ENCODE assay signal across 1 cellular context in the genomic region with DNA sequence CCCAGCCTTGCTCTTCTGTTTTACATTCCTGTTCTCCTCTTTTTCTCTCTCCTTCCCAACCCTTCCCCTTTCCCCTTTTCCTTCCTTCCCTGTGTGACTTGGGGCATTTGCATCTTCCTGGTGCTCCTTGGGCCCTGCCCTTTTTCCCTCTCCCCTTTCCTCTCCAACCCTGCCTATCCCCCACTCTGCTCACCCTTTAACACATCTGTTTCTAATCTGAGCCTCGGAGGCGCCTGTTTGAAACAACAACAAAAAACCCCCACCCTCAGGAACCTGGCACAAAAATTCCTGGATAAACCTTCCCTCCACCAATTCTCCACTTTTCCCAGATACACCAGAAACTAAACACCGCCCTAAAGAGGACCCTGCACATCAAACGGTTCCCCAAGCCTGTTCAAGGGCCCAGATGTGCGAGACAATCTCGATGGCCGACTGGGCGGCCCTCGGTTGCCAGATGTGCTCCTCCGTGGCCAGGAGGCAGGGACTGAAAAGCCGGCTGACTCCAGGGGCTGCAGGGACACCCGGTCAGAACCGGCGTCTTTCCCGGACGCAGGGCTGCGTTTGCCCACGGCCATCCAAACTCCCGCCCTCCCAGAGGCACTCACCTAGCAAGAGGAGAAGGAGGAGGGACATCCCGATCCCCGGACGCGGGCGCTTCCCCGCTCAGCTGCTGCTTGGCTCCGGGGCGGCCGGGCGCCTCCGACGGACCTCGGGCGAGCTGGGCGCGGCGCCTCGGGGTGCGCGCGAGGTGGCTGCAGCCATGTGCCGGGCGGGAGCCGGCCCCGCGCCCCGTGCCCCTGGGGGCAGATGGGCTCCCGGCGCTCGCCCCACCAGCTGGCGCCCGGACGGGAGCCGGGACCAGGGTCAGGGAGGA.
A peak's percentile ranks its signal among the peaks of the same experiment; 100 is the strongest.
TF ChIP-seq lines count a peak whose summit lies in the region.

No MANE protein-coding gene starts in this region.

TF ChIP-seq in WTC11, 78 proteins besides CTCF, POLR2A, EP300 and RAD21 (continued from another document):
- TF ChIP-seq, protein P1, sequence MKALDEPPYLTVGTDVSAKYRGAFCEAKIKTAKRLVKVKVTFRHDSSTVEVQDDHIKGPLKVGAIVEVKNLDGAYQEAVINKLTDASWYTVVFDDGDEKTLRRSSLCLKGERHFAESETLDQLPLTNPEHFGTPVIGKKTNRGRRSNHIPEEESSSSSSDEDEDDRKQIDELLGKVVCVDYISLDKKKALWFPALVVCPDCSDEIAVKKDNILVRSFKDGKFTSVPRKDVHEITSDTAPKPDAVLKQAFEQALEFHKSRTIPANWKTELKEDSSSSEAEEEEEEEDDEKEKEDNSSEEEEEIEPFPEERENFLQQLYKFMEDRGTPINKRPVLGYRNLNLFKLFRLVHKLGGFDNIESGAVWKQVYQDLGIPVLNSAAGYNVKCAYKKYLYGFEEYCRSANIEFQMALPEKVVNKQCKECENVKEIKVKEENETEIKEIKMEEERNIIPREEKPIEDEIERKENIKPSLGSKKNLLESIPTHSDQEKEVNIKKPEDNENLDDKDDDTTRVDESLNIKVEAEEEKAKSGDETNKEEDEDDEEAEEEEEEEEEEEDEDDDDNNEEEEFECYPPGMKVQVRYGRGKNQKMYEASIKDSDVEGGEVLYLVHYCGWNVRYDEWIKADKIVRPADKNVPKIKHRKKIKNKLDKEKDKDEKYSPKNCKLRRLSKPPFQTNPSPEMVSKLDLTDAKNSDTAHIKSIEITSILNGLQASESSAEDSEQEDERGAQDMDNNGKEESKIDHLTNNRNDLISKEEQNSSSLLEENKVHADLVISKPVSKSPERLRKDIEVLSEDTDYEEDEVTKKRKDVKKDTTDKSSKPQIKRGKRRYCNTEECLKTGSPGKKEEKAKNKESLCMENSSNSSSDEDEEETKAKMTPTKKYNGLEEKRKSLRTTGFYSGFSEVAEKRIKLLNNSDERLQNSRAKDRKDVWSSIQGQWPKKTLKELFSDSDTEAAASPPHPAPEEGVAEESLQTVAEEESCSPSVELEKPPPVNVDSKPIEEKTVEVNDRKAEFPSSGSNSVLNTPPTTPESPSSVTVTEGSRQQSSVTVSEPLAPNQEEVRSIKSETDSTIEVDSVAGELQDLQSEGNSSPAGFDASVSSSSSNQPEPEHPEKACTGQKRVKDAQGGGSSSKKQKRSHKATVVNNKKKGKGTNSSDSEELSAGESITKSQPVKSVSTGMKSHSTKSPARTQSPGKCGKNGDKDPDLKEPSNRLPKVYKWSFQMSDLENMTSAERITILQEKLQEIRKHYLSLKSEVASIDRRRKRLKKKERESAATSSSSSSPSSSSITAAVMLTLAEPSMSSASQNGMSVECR (CRISPR knock-in tag; IDR thresholded peaks at IDR 0.05; ENCODE audit: borderline replicate concordance), result peak; percentile 57; the same call in 1 of the 2 replicates
- TF ChIP-seq ZNF232 (CRISPR knock-in tag; IDR thresholded peaks at IDR 0.05) (no peak), TEAD1 (CRISPR knock-in tag; IDR thresholded peaks at IDR 0.05) (peak; percentile 58; the same call in 1 of the 2 replicates), NR3C1 (CRISPR knock-in tag; conservative IDR thresholded peaks at IDR 0.05; ENCODE audit: low read depth) (no peak), CREM (CRISPR knock-in tag; IDR thresholded peaks at IDR 0.05) (peak; percentile 63; the same call in 1 of the 2 replicates), FOXK1 (CRISPR knock-in tag; IDR thresholded peaks at IDR 0.05) (peak; percentile 55; the same call in 1 of the 2 replicates), GRHL2 (CRISPR knock-in tag; IDR thresholded peaks at IDR 0.05; ENCODE audit: insufficient replicate concordance, severe bottlenecking) (no peak), SP1 (CRISPR knock-in tag; conservative IDR thresholded peaks at IDR 0.05) (peak; percentile 53; the same call in 1 of the 2 replicates), TCF7 (CRISPR knock-in tag; IDR thresholded peaks at IDR 0.05; ENCODE audit: low read depth) (peak; percentile 74; the same call in 1 of the 2 replicates), ZNF423 (CRISPR knock-in tag; IDR thresholded peaks at IDR 0.05) (peak; percentile 27; the same call in 1 of the 2 replicates), MYBL2 (CRISPR knock-in tag; IDR thresholded peaks at IDR 0.05) (peak; percentile 45; the same call in 1 of the 2 replicates), ETV6 (CRISPR knock-in tag; IDR thresholded peaks at IDR 0.05) (peak; percentile 88)
- TF ChIP-seq, protein P2, sequence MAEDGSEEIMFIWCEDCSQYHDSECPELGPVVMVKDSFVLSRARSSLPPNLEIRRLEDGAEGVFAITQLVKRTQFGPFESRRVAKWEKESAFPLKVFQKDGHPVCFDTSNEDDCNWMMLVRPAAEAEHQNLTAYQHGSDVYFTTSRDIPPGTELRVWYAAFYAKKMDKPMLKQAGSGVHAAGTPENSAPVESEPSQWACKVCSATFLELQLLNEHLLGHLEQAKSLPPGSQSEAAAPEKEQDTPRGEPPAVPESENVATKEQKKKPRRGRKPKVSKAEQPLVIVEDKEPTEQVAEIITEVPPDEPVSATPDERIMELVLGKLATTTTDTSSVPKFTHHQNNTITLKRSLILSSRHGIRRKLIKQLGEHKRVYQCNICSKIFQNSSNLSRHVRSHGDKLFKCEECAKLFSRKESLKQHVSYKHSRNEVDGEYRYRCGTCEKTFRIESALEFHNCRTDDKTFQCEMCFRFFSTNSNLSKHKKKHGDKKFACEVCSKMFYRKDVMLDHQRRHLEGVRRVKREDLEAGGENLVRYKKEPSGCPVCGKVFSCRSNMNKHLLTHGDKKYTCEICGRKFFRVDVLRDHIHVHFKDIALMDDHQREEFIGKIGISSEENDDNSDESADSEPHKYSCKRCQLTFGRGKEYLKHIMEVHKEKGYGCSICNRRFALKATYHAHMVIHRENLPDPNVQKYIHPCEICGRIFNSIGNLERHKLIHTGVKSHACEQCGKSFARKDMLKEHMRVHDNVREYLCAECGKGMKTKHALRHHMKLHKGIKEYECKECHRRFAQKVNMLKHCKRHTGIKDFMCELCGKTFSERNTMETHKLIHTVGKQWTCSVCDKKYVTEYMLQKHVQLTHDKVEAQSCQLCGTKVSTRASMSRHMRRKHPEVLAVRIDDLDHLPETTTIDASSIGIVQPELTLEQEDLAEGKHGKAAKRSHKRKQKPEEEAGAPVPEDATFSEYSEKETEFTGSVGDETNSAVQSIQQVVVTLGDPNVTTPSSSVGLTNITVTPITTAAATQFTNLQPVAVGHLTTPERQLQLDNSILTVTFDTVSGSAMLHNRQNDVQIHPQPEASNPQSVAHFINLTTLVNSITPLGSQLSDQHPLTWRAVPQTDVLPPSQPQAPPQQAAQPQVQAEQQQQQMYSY (CRISPR knock-in tag; IDR thresholded peaks at IDR 0.05), result no peak
- TF ChIP-seq, protein P3, sequence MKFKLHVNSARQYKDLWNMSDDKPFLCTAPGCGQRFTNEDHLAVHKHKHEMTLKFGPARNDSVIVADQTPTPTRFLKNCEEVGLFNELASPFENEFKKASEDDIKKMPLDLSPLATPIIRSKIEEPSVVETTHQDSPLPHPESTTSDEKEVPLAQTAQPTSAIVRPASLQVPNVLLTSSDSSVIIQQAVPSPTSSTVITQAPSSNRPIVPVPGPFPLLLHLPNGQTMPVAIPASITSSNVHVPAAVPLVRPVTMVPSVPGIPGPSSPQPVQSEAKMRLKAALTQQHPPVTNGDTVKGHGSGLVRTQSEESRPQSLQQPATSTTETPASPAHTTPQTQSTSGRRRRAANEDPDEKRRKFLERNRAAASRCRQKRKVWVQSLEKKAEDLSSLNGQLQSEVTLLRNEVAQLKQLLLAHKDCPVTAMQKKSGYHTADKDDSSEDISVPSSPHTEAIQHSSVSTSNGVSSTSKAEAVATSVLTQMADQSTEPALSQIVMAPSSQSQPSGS (CRISPR knock-in tag; IDR thresholded peaks at IDR 0.05; ENCODE audit: borderline replicate concordance, low read depth), result no peak
- TF ChIP-seq, protein P4, sequence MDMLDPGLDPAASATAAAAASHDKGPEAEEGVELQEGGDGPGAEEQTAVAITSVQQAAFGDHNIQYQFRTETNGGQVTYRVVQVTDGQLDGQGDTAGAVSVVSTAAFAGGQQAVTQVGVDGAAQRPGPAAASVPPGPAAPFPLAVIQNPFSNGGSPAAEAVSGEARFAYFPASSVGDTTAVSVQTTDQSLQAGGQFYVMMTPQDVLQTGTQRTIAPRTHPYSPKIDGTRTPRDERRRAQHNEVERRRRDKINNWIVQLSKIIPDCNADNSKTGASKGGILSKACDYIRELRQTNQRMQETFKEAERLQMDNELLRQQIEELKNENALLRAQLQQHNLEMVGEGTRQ (CRISPR knock-in tag; IDR thresholded peaks at IDR 0.05), result peak; percentile 17; the same call in 1 of the 2 replicates
- TF ChIP-seq, protein P5, sequence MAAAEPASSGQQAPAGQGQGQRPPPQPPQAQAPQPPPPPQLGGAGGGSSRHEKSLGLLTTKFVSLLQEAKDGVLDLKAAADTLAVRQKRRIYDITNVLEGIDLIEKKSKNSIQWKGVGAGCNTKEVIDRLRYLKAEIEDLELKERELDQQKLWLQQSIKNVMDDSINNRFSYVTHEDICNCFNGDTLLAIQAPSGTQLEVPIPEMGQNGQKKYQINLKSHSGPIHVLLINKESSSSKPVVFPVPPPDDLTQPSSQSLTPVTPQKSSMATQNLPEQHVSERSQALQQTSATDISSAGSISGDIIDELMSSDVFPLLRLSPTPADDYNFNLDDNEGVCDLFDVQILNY (CRISPR knock-in tag; IDR thresholded peaks at IDR 0.05), result peak; percentile 64; the same call in 1 of the 2 replicates
